Comparison of ENCODE assay signal across 1 cellular context in genomic region chr3:72032435-72033118, GRCh38.
TF ChIP-seq lines count a peak whose summit lies in the region.

No MANE protein-coding gene starts in this region.

TF ChIP-seq in GM23338, 12 proteins besides CTCF, POLR2A, EP300 and RAD21 (continued from another document):
- TF ChIP-seq ZNF462 (CRISPR knock-in tag; IDR thresholded peaks at IDR 0.05), result no peak
- no peak for TF ChIP-seq JUNB (IDR thresholded peaks at IDR 0.05; ENCODE audit: unreplicated experiment)
- TF ChIP-seq REST (IDR thresholded peaks at IDR 0.05; ENCODE audit: unreplicated experiment), result no peak
TF ChIP-seq in GM23338: peak in this region for 0.
